In genomic region chr1:29105822-29106221, GRCh38 we compare ENCODE assay signal across 25 cellular contexts. TPM values are rescaled to one million over a fixed set of nuclear protein-coding genes. Genes with fewer than 3 reads are reported as not detected.
DNase-seq lines count a peak whose midpoint lies in the region; TF ChIP-seq lines count a peak whose summit lies in the region.
"Had no signal": no experiment of that assay in that cellular context is flagged by ENCODE, and none has a peak within 500 bp of the region (broad histone marks: within the 10 kb centered on the region; RNA-seq: fewer than 3 reads in every experiment).

No MANE protein-coding gene starts in this region.

- TF ChIP-seq CTCF in Caco-2 (IDR thresholded peaks at IDR 0.05; ENCODE audit: insufficient read depth in 1 of 2, low read depth in 1 of 2, low read length in 1 of 2, severe bottlenecking in 1 of 2, unreplicated experiment in 1 of 2): no peak
- no peak for TF ChIP-seq CTCF in endothelial cell (IDR thresholded peaks at IDR 0.05; ENCODE audit: unreplicated experiment)
- no peak for TF ChIP-seq CTCF in nephron (IDR thresholded peaks at IDR 0.05; ENCODE audit: unreplicated experiment in 3 of 3)

- H3K36me3 Mint-ChIP-seq in Caco-2 (ENCODE audit: insufficient read depth, unreplicated experiment): no peaks in the 10 kb centered on the region
- peaks cover 14% of the 10 kb centered on the region for H3K36me3 Mint-ChIP-seq in endothelial cell (ENCODE audit: low read depth, unreplicated experiment)
- H3K36me3 Mint-ChIP-seq in nephron (ENCODE audit: low read depth): peaks cover 30% of the 10 kb centered on the region
- H3K36me3 Mint-ChIP-seq: natural killer cell treated with Interleukin-12 subunit alpha and Interleukin-12 subunit beta and Interleukin-15 and Interleukin-18, amount 100 ng/mL, for 72 hours had no signal

- H3K27ac Mint-ChIP-seq in Caco-2 (ENCODE audit: unreplicated experiment): no peak overlapping the region
- no peak overlapping the region for H3K27ac Mint-ChIP-seq in endothelial cell (ENCODE audit: unreplicated experiment)
- H3K27ac Mint-ChIP-seq in nephron: peak overlapping the region in 2 of 3 experiments; percentile 21 to 38
- H3K27ac Mint-ChIP-seq: activated B cell treated with CpG ODN at 0.5 μM for 24 hours; activated CD8-positive, alpha-beta T cell treated with anti-CD3 and anti-CD28 coated beads, Interleukin-2, amount 10 ng/mL, durations not matched to agents 7 days and 5 days; natural killer cell treated with Interleukin-12 subunit alpha and Interleukin-12 subunit beta and Interleukin-15 and Interleukin-18, amount 100 ng/mL, for 72 hours had no signal

- no peak overlapping the region for H3K4me3 Mint-ChIP-seq in Caco-2 (ENCODE audit: unreplicated experiment)
- peak overlapping the region; percentile 37 for H3K4me3 Mint-ChIP-seq in endothelial cell (ENCODE audit: unreplicated experiment)
- no peak overlapping the region for H3K4me3 Mint-ChIP-seq in nephron
- H3K4me3 Mint-ChIP-seq: activated B cell treated with CpG ODN at 0.5 μM for 24 hours; activated CD8-positive, alpha-beta T cell treated with anti-CD3 and anti-CD28 coated beads, Interleukin-2, amount 10 ng/mL, durations not matched to agents 7 days and 5 days; natural killer cell treated with Interleukin-12 subunit alpha and Interleukin-12 subunit beta and Interleukin-15 and Interleukin-18, amount 100 ng/mL, for 72 hours had no signal

- H3K4me1 Mint-ChIP-seq in Caco-2 (ENCODE audit: low read depth, unreplicated experiment) (no peaks in the 10 kb centered on the region), endothelial cell (ENCODE audit: unreplicated experiment) (no peaks in the 10 kb centered on the region), nephron (no peaks in the 10 kb centered on the region)
- H3K4me1 Mint-ChIP-seq: activated B cell treated with CpG ODN at 0.5 μM for 24 hours; CD4-positive, alpha-beta memory T cell had no signal

- H3K4me1 ChIP-seq in Caco-2: no peaks in the 10 kb centered on the region
- no peaks in the 10 kb centered on the region for H3K4me1 ChIP-seq in effector memory CD4-positive, alpha-beta T cell (ENCODE audit: control insufficient read depth, insufficient read depth, low read length, poor library complexity, severe bottlenecking)
- H3K4me1 ChIP-seq: spleen, suprapubic skin had no signal

- POLR2A ChIA-PET in Caco-2 (lab: Charles Lee): interaction anchor here (1.0 kb wide), 1 partner anchor 76 kb away, joined by 6 read pairs; the partner anchor contains the start of gene SRSF4

- H3K27me3 Mint-ChIP-seq in Caco-2 (ENCODE audit: insufficient read depth, unreplicated experiment) (no peaks in the 10 kb centered on the region), endothelial cell (ENCODE audit: unreplicated experiment) (no peaks in the 10 kb centered on the region), nephron (ENCODE audit: low read depth) (no peaks in the 10 kb centered on the region)
- H3K27me3 Mint-ChIP-seq: activated B cell treated with CpG ODN at 0.5 μM for 24 hours; CD4-positive, alpha-beta memory T cell; natural killer cell treated with Interleukin-12 subunit alpha and Interleukin-12 subunit beta and Interleukin-15 and Interleukin-18, amount 100 ng/mL, for 72 hours had no signal

- CTCF ChIA-PET in Caco-2 (lab: Charles Lee): interaction anchor here (0.9 kb wide), 1 partner anchor 11 kb away, joined by 4 read pairs; no protein-coding TSS in a partner anchor

- H3K36me3 ChIP-seq in Caco-2 (ENCODE audit: control insufficient read depth, insufficient read depth, low read length): no peaks in the 10 kb centered on the region
- peaks cover 37% of the 10 kb centered on the region for H3K36me3 ChIP-seq in effector memory CD4-positive, alpha-beta T cell (ENCODE audit: control insufficient read depth, insufficient read depth, low read length)

- intact Hi-C loops in Caco-2 (cut with micrococcal nuclease; ENCODE audit: unreplicated experiment) (no loop called here), posterior cingulate gyrus (cut with DNase I) (no loop called here)

- peak; percentile 36 to 53 for DNase-seq in Caco-2
- peak; percentile 41 for DNase-seq in LHCN-M2 (ENCODE audit: low read depth)
- DNase-seq in endothelial cell (ENCODE audit: low spot score): no peak
- DNase-seq in EL: no peak
- no peak for DNase-seq in iPS-NIHi11 (ENCODE audit: low spot score)
- no peak for DNase-seq in posterior cingulate gyrus
- DNase-seq in effector memory CD4-positive, alpha-beta T cell: no peak
- DNase-seq: activated B cell treated with CpG ODN at 0.5 μM for 24 hours; activated CD8-positive, alpha-beta T cell treated with anti-CD3 and anti-CD28 coated beads, Interleukin-2, amount 10 ng/mL, durations not matched to agents 7 days and 5 days; activated naive CD4-positive, alpha-beta T cell treated with anti-CD3 and anti-CD28 coated beads, Interleukin-2, amount 50 U/mL, for 16 hours; activated T-cell treated with anti-CD3 and anti-CD28 coated beads, Interleukin-2, amount 50 U/mL, for 48 hours; CD4-positive, alpha-beta memory T cell; DND-41; KG1; kidney; NCI-H1092; NCI-H2081 treated with DMSO at 0.1 percent for 48 hours; NCI-H526; SHP77 treated with DMSO at 0.1 percent for 48 hours; spleen; stimulated activated CD8-positive, alpha-beta memory T cell treated with anti-CD3 and anti-CD28 coated beads, Interleukin-4, amount 100 ng/mL, for 48 hours had no signal

- no peak overlapping the region for H3K27ac ChIP-seq in effector memory CD4-positive, alpha-beta T cell (ENCODE audit: insufficient read depth, low read length, poor library complexity, severe bottlenecking)
- H3K27ac ChIP-seq: spleen, suprapubic skin had no signal

- BruUV-seq in Caco-2 (replicated peaks; lab: Mats Ljungman, UMichigan): no TSS peak

- H3K27me3 ChIP-seq in Caco-2 (replicated peaks; ENCODE audit: control insufficient read depth, insufficient read depth, low read length): no peaks in the 10 kb centered on the region
- H3K27me3 ChIP-seq in effector memory CD4-positive, alpha-beta T cell (replicated peaks; ENCODE audit: control insufficient read depth, insufficient read depth, low read length, poor library complexity, severe bottlenecking): no peaks in the 10 kb centered on the region
- H3K27me3 ChIP-seq: spleen, suprapubic skin had no signal

- H3K9me3 Mint-ChIP-seq in Caco-2 (ENCODE audit: unreplicated experiment): no peaks in the 10 kb centered on the region
- no peaks in the 10 kb centered on the region for H3K9me3 Mint-ChIP-seq in endothelial cell (ENCODE audit: unreplicated experiment)
- no peaks in the 10 kb centered on the region for H3K9me3 Mint-ChIP-seq in nephron
- H3K9me3 Mint-ChIP-seq: activated B cell treated with CpG ODN at 0.5 μM for 24 hours; natural killer cell treated with Interleukin-12 subunit alpha and Interleukin-12 subunit beta and Interleukin-15 and Interleukin-18, amount 100 ng/mL, for 72 hours had no signal

- no peaks in the 10 kb centered on the region for H3K9me3 ChIP-seq in Caco-2
- no peaks in the 10 kb centered on the region for H3K9me3 ChIP-seq in effector memory CD4-positive, alpha-beta T cell (ENCODE audit: control insufficient read depth, low read length)
- H3K9me3 ChIP-seq: spleen, suprapubic skin had no signal

- no peak overlapping the region for H3K4me3 ChIP-seq in Caco-2 (ENCODE audit: low read depth, low read length)
- H3K4me3 ChIP-seq in effector memory CD4-positive, alpha-beta T cell (ENCODE audit: insufficient read depth, low read depth, low read length, poor library complexity, severe bottlenecking): no peak overlapping the region
- H3K4me3 ChIP-seq: spleen, suprapubic skin had no signal

RNA-seq across cellular contexts. Expression of gene TMEM200B, which starts 17.9 kb away (rescaled TPM):
- total RNA-seq in Caco-2 (2022): 3.3 TPM in 2 replicates
- 0.13 and 0.17 TPM in 2 replicates for total RNA-seq in LHCN-M2 (2014; rRNA removed)
- polyA plus RNA-seq in LHCN-M2 (2012): 0.10 TPM
- 0.95 TPM for total RNA-seq in endothelial cell (ENCODE audit: unreplicated experiment)
- total RNA-seq: activated B cell treated with CpG ODN at 0.5 μM for 24 hours; activated CD8-positive, alpha-beta T cell treated with anti-CD3 and anti-CD28 coated beads, Interleukin-2, amount 10 ng/mL, durations not matched to agents 7 days and 5 days; CD4-positive, alpha-beta memory T cell; natural killer cell treated with Interleukin-12 subunit alpha and Interleukin-12 subunit beta and Interleukin-15 and Interleukin-18, amount 100 ng/mL, for 72 hours; T-helper 2 cell treated with Interferon-gamma antibody and Interleukin-4, amounts not matched to agents 100 ng/mL and 5 ng/mL, for 36 hours had no signal

Comparison
In these comparisons a context has a peak if more than half of its experiments do, and no peak if none do; other contexts are left out.
1. DNase-seq: peak in Caco-2 (2 of 2) and LHCN-M2 (single experiment); none in endothelial cell (single experiment), EL (single experiment), iPS-NIHi11 (single experiment), posterior cingulate gyrus (0 of 10) and effector memory CD4-positive, alpha-beta T cell (0 of 3).
2. H3K27ac Mint-ChIP-seq: peak in nephron (2 of 3); none in Caco-2 (single experiment) and endothelial cell (single experiment).